ENCODE assay signal across 23 cellular contexts in genomic region chr4:128865132-128865531, GRCh38.
"Had no signal": no experiment of that assay in that cellular context is flagged by ENCODE, and none has a peak within 500 bp of the region (broad histone marks: within the 10 kb centered on the region; RNA-seq: fewer than 3 reads in every experiment).

No MANE protein-coding gene starts in this region.

- H2AFZ ChIP-seq: hepatocyte had no signal

- FAIRE-seq: islet of Langerhans had no signal

- H3K27me3 ChIP-seq: body of pancreas, colonic mucosa, foreskin keratinocyte, hepatocyte, sigmoid colon, tibial artery had no signal

- DNase-seq: activated B cell treated with CpG ODN at 0.5 μM for 24 hours; activated CD4-positive, alpha-beta T cell treated with anti-CD3 and anti-CD28 coated beads, Interleukin-2, amount 50 U/mL, for 1 hour; activated CD8-positive, alpha-beta memory T cell treated with anti-CD3 and anti-CD28 coated beads, Interleukin-2, amount 50 U/mL, for 4 hours; activated gamma-delta T cell treated with Interleukin-2 at 50 U/mL for 16 hours; activated naive CD8-positive, alpha-beta T cell treated with anti-CD3 and anti-CD28 coated beads, Interleukin-2, amount 10 ng/mL, durations not matched to agents 7 days and 5 days; body of pancreas; caudate nucleus; colonic mucosa; endodermal cell; foreskin keratinocyte; left cardiac atrium; mesenchymal stem cell; naive thymus-derived CD4-positive, alpha-beta T cell; posterior cingulate gyrus; sigmoid colon; stimulated activated CD4-positive, alpha-beta T cell treated with anti-CD3 and anti-CD28 coated beads, Interleukin-4, amount 100 ng/mL, for 24 hours; stimulated activated naive CD4-positive, alpha-beta T cell; substantia nigra; tibial artery had no signal

- ATAC-seq: body of pancreas; foreskin keratinocyte; left cardiac atrium; naive thymus-derived CD4-positive, alpha-beta T cell had no signal

- H3K9me3 ChIP-seq: body of pancreas, colonic mucosa, sigmoid colon, tibial artery had no signal

- H3K4me2 ChIP-seq: hepatocyte had no signal

- H3K4me3 ChIP-seq: body of pancreas, colonic mucosa, hepatocyte, sigmoid colon, tibial artery had no signal

- H3K27me3 Mint-ChIP-seq: activated B cell treated with CpG ODN at 0.5 μM for 24 hours; activated naive CD8-positive, alpha-beta T cell treated with anti-CD3 and anti-CD28 coated beads, Interleukin-2, amount 10 ng/mL, durations not matched to agents 7 days and 5 days; naive thymus-derived CD4-positive, alpha-beta T cell had no signal

- H3K36me3 ChIP-seq: colonic mucosa had no signal

- H3K79me2 ChIP-seq: hepatocyte had no signal

- H3K4me1 ChIP-seq: colonic mucosa, foreskin keratinocyte had no signal

- H3K27ac ChIP-seq: body of pancreas, colonic mucosa, epithelial cell of prostate, foreskin keratinocyte, hepatocyte, sigmoid colon, tibial artery had no signal

- H3K4me3 Mint-ChIP-seq: activated B cell treated with CpG ODN at 0.5 μM for 24 hours; activated naive CD8-positive, alpha-beta T cell treated with anti-CD3 and anti-CD28 coated beads, Interleukin-2, amount 10 ng/mL, durations not matched to agents 7 days and 5 days; activated T-helper 1 cell treated with anti-CD3 and anti-CD28 coated beads, Interleukin-12 subunit alpha, Interleukin-12 subunit beta, Interleukin-2, Interleukin-4 antibody, amounts not matched to agents 30 ng/mL and 10 ng/mL and 1 ng/mL, durations not matched to agents 14 hours and 24 hours and 36 hours; endodermal cell; naive thymus-derived CD4-positive, alpha-beta T cell had no signal

- H3K9me3 Mint-ChIP-seq: activated B cell treated with CpG ODN at 0.5 μM for 24 hours; activated naive CD8-positive, alpha-beta T cell treated with anti-CD3 and anti-CD28 coated beads, Interleukin-2, amount 10 ng/mL, durations not matched to agents 7 days and 5 days; activated T-helper 1 cell treated with anti-CD3 and anti-CD28 coated beads, Interleukin-12 subunit alpha, Interleukin-12 subunit beta, Interleukin-2, Interleukin-4 antibody, amounts not matched to agents 30 ng/mL and 10 ng/mL and 1 ng/mL, durations not matched to agents 14 hours and 24 hours and 36 hours; endodermal cell; naive thymus-derived CD4-positive, alpha-beta T cell had no signal

- H3K27ac Mint-ChIP-seq: activated B cell treated with CpG ODN at 0.5 μM for 24 hours; activated naive CD8-positive, alpha-beta T cell treated with anti-CD3 and anti-CD28 coated beads, Interleukin-2, amount 10 ng/mL, durations not matched to agents 7 days and 5 days; endodermal cell had no signal
